In genomic region chr4:7425591-7426468, GRCh38 we compare ENCODE assay signal across 1 cellular context.
TF ChIP-seq lines count a peak whose summit lies in the region.

No MANE protein-coding gene starts in this region.

TF ChIP-seq in H1, 55 proteins besides CTCF, POLR2A, EP300 and RAD21:
- no peak for TF ChIP-seq YY1 (IDR thresholded peaks at IDR 0.05; ENCODE audit: low read depth, low read length)
- peak; percentile 30; the same call in 1 of the 2 replicates for TF ChIP-seq E2F6 (IDR thresholded peaks at IDR 0.05)
